Comparison of ENCODE assay signal across 10 cellular contexts in genomic region chr2:12169060-12169406, GRCh38.
DNase-seq lines count a peak whose midpoint lies in the region; ATAC-seq, FAIRE-seq and TF ChIP-seq lines count a peak whose summit lies in the region.
"Had no signal": no experiment of that assay in that cellular context is flagged by ENCODE, and none has a peak within 500 bp of the region (broad histone marks: within the 10 kb centered on the region; RNA-seq: fewer than 3 reads in every experiment).

No MANE protein-coding gene starts in this region.

- no peak overlapping the region; a peak in 1 of 4 replicates for H3K9ac ChIP-seq in K562 (ENCODE audit: insufficient read depth in 1 of 2, low read depth in 2 of 2, low read length in 2 of 2)

- H3K9me3 ChIP-seq in K562 (replicated peaks; ENCODE audit: control insufficient read depth, insufficient read depth, low read depth, low read length): no peaks in the 10 kb centered on the region
- H3K9me3 ChIP-seq in tibial nerve: no peaks in the 10 kb centered on the region
- no peaks in the 10 kb centered on the region for H3K9me3 ChIP-seq in thyroid gland

- TF ChIP-seq POLR2A in K562 (conservative IDR thresholded peaks at IDR 0.05) (no peak), tibial nerve (IDR thresholded peaks at IDR 0.05) (no peak), thyroid gland (IDR thresholded peaks at IDR 0.05) (no peak)

- no peaks in the 10 kb centered on the region for H4K20me1 ChIP-seq in K562 (replicated peaks; ENCODE audit: control insufficient read depth, insufficient read depth, low read length)

- peak overlapping the region; percentile 65 for H2AFZ ChIP-seq in K562 (ENCODE audit: low read depth, low read length)

- H3K4me3 Mint-ChIP-seq in activated CD4-positive, alpha-beta T cell treated with anti-CD3 and anti-CD28 coated beads for 36 hours: no peak overlapping the region

- FAIRE-seq in K562 (lab: Jason Lieb, UNC): peak; percentile 23

- 40% methylated on average over 4 of the region's 4 CpGs for WGBS in K562 (ENCODE audit: insufficient coverage, low coverage, missing lambda C conversion rate)
- 20 to 34% methylated on average over 4 of the region's 4 CpGs for WGBS in tibial nerve, 2 donors
- WGBS in thyroid gland, 2 donors: 73 to 77% methylated on average over 4 of the region's 4 CpGs

- peaks cover 30% of the 10 kb centered on the region for H3K4me1 Mint-ChIP-seq in activated CD4-positive, alpha-beta T cell treated with anti-CD3 and anti-CD28 coated beads for 36 hours

- H3K27me3 Mint-ChIP-seq in activated CD4-positive, alpha-beta T cell treated with anti-CD3 and anti-CD28 coated beads for 36 hours: peaks cover 2% of the 10 kb centered on the region

- H3K4me3 ChIP-seq in K562 (no peak overlapping the region), tibial nerve (no peak overlapping the region), thyroid gland (replicated peaks in 1 of 3) (no peak overlapping the region)

- no peak overlapping the region for H3K4me2 ChIP-seq in K562 (ENCODE audit: insufficient read depth, low read length)

- no peaks in the 10 kb centered on the region for H3K9me3 Mint-ChIP-seq in activated CD4-positive, alpha-beta T cell treated with anti-CD3 and anti-CD28 coated beads for 36 hours (ENCODE audit: low read depth)

- no TSS peak for BruUV-seq in K562 (replicated peaks; lab: Mats Ljungman, UMichigan)

- TF ChIP-seq RAD21 in K562 (CRISPR knock-in tag; conservative IDR thresholded peaks at IDR 0.05 in 1 of 2, IDR thresholded peaks at IDR 0.05 in 1 of 2): no peak; a peak in 1 of 4 replicates

- peak overlapping the region; percentile 51; the same call in 1 of the 3 replicates for H3K27ac ChIP-seq in K562 (ENCODE audit: extremely low read depth, low read depth, low read length)
- H3K27ac ChIP-seq in tibial nerve: peak overlapping the region; percentile 5 to 87 (median 74)
- H3K27ac ChIP-seq in thyroid gland: peak overlapping the region in 1 of 3 donors; percentile 50
- H3K27ac ChIP-seq: C4-2B had no signal

- TF ChIP-seq EP300 in K562 (IDR thresholded peaks at IDR 0.05; ENCODE audit: low read length) (peak; percentile 35; the same call in 1 of the 2 replicates), tibial nerve (IDR thresholded peaks at IDR 0.05) (peak; percentile 15 to 89)

- peak overlapping the region; percentile 43 for H3K27ac Mint-ChIP-seq in activated CD4-positive, alpha-beta T cell treated with anti-CD3 and anti-CD28 coated beads for 36 hours

- H3K27me3 ChIP-seq in K562 (ENCODE audit: control insufficient read depth in 2 of 2, insufficient read depth in 2 of 2, low read length in 2 of 2): no peaks in the 10 kb centered on the region
- no peaks in the 10 kb centered on the region for H3K27me3 ChIP-seq in tibial nerve
- H3K27me3 ChIP-seq in thyroid gland: no peaks in the 10 kb centered on the region

- TF ChIP-seq CTCF in K562 (IDR thresholded peaks at IDR 0.05 in 2 of 3, conservative IDR thresholded peaks at IDR 0.05 in 1 of 3; ENCODE audit: insufficient read depth in 2 of 3, low read depth in 1 of 3, low read length in 3 of 3) (no peak), tibial nerve (IDR thresholded peaks at IDR 0.05) (peak in 1 of 5 experiments; percentile 7), thyroid gland (IDR thresholded peaks at IDR 0.05) (no peak)

- DNase-seq in activated CD4-positive, alpha-beta T cell treated with anti-CD3 and anti-CD28 coated beads for 36 hours: no peak
- no peak for DNase-seq in activated CD4-positive, alpha-beta T cell treated with anti-CD3 and anti-CD28 coated beads for 4 hours
- DNase-seq in K562 (ENCODE audit: extremely low read depth in 1 of 4, low spot score in 3 of 4) (peak in 2 of 4 experiments; percentile 30 to 44), left lobe of liver (ENCODE audit: low spot score) (no peak), tibial nerve (ENCODE audit: low spot score in 2 of 2) (peak in 1 of 2 donors; percentile 68), activated gamma-delta T cell treated with Interleukin-2 at 50 U/mL for 16 hours (no peak), COR-L47 (lab: John Stamatoyannopoulos, UW) (no peak), thyroid gland (no peak)
- DNase-seq: KG1 had no signal

- H3K9me1 ChIP-seq in K562 (ENCODE audit: control insufficient read depth, insufficient read depth, low read length): no peaks in the 10 kb centered on the region

- no peaks in the 10 kb centered on the region for H3K36me3 Mint-ChIP-seq in activated CD4-positive, alpha-beta T cell treated with anti-CD3 and anti-CD28 coated beads for 36 hours (ENCODE audit: low read depth)

- intact Hi-C loops in activated CD4-positive, alpha-beta T cell treated with anti-CD3 and anti-CD28 coated beads for 36 hours (cut with DNase I, micrococcal nuclease): no loop called here
- intact Hi-C loops in K562 (cut with micrococcal nuclease): loop anchor here (2.0 to 10.0 kb wide), 3 partner anchors 114 to 838 kb away; no protein-coding TSS in a partner anchor
- intact Hi-C loops in thyroid gland (cut with DNase I): no loop called here

- ATAC-seq in activated CD4-positive, alpha-beta T cell treated with anti-CD3 and anti-CD28 coated beads for 36 hours: no peak
- ATAC-seq in K562 (peak; percentile 59), left lobe of liver (peak; percentile 59)

- no peaks in the 10 kb centered on the region for H3K79me2 ChIP-seq in K562 (ENCODE audit: control insufficient read depth, insufficient read depth, low read length)

- in situ Hi-C loops in K562 (cut with MboI): loop anchor here (25.0 kb wide), 1 partner anchor 543 kb away; the partner anchor contains the start of gene TRIB2

- peaks cover 12 to 17% of the 10 kb centered on the region in 2 experiments; a peak in 4 of 5 replicates for H3K4me1 ChIP-seq in K562 (replicated peaks in 1 of 2; ENCODE audit: control insufficient read depth in 2 of 2, insufficient read depth in 2 of 2, low read length in 2 of 2)
- peaks cover 0 to 39% (median 28%) of the 10 kb centered on the region in 4 donors for H3K4me1 ChIP-seq in tibial nerve
- peaks cover 6 to 20% of the 10 kb centered on the region in 2 donors for H3K4me1 ChIP-seq in thyroid gland

- CTCF ChIA-PET in activated CD4-positive, alpha-beta T cell treated with anti-CD3 and anti-CD28 coated beads for 36 hours (lab: Charles Lee): interaction anchor here (0.6 to 1.5 kb wide), 5 partner anchors 12 to 759 kb away, joined by 3 to 5 read pairs (median 3); no protein-coding TSS in a partner anchor
- CTCF ChIA-PET in K562 (lab: Yijun Ruan, JAX; ENCODE audit: low intra/inter-chr PET ratio): no interaction called here

- POLR2A ChIA-PET in activated CD4-positive, alpha-beta T cell treated with anti-CD3 and anti-CD28 coated beads for 36 hours (lab: Charles Lee): no interaction called here
- POLR2A ChIA-PET in K562 (lab: Yijun Ruan, JAX): interaction anchor here (0.8 to 1.3 kb wide), 3 partner anchors 8 to 221 kb away, joined by 3 to 7 read pairs (median 3); no protein-coding TSS in a partner anchor

- no peaks in the 10 kb centered on the region for H3K36me3 ChIP-seq in K562 (ENCODE audit: control insufficient read depth, insufficient read depth, low read length)
- no peaks in the 10 kb centered on the region for H3K36me3 ChIP-seq in tibial nerve
- H3K36me3 ChIP-seq in thyroid gland: no peaks in the 10 kb centered on the region

TF ChIP-seq in K562, 482 proteins besides CTCF, POLR2A, EP300 and RAD21 (continues in another document):
- TF ChIP-seq ZNF217 (CRISPR knock-in tag; IDR thresholded peaks at IDR 0.05): no peak
- TF ChIP-seq ZNF444 (CRISPR knock-in tag; IDR thresholded peaks at IDR 0.05): no peak
- TF ChIP-seq RFX7 (CRISPR knock-in tag; IDR thresholded peaks at IDR 0.05): no peak
- peak in 1 of 2 experiments; percentile 70; a peak in 1 of 4 replicates for TF ChIP-seq ZNF639 (CRISPR knock-in tag; conservative IDR thresholded peaks at IDR 0.05 in 1 of 2, IDR thresholded peaks at IDR 0.05 in 1 of 2)
- TF ChIP-seq PBX2 (CRISPR knock-in tag; IDR thresholded peaks at IDR 0.05; ENCODE audit: low read depth): no peak
- TF ChIP-seq PBX2 (tag; conservative IDR thresholded peaks at IDR 0.05; ENCODE audit: low read depth): 0 out of 2 replicates have a peak, but pooled peaks have one; percentile 11
- no peak for TF ChIP-seq MYC (IDR thresholded peaks at IDR 0.05; ENCODE audit: low read depth, low read length)
- TF ChIP-seq MYC (CRISPR knock-in tag; IDR thresholded peaks at IDR 0.05; ENCODE audit: borderline replicate concordance, low read depth): no peak
